32 cellular contexts compared by ENCODE assay signal in the genomic region with DNA sequence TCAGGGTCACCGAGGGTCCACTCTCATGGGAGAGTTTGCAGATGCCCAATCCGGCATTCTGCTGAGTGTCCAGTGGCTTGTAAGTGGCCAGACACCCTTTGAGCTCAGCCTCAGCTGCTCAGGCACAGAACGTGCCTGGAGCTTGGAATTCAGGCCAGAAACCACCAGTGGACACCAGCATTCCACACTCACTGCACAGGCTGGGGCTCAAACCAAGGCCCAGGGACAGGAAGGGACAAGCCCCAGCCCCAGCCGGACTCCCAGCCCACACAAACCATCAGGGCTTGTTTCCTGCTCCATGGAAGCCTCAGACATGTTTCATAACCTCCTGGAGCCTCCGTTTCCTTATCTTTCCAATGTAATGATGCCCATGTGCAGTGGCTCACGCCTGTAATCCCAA. TPM values are rescaled to one million over a fixed set of nuclear protein-coding genes. Genes with fewer than 3 reads are reported as not detected.
DNase-seq lines count a peak whose midpoint lies in the region; ATAC-seq, FAIRE-seq and TF ChIP-seq lines count a peak whose summit lies in the region.
"Had no signal": no experiment of that assay in that cellular context is flagged by ENCODE, and none has a peak within 500 bp of the region (broad histone marks: within the 10 kb centered on the region; RNA-seq: fewer than 3 reads in every experiment).

No MANE protein-coding gene starts in this region.

- H2AFZ ChIP-seq in H1 (ENCODE audit: low read length) (no peak overlapping the region), neuronal stem cell (ENCODE audit: low read length) (peak overlapping the region; percentile 75)

- H3K9ac ChIP-seq in H1 (replicated peaks in 1 of 4; ENCODE audit: extremely low read depth in 1 of 4, low read depth in 3 of 4, low read length in 3 of 4) (no peak overlapping the region), neuronal stem cell (ENCODE audit: low read depth, low read length, poor library complexity) (no peak overlapping the region)

- H2BK15ac ChIP-seq in H1 (ENCODE audit: low read length) (no peak overlapping the region), neuronal stem cell (ENCODE audit: low read length) (peak overlapping the region; percentile 21)

- H3K79me2 ChIP-seq in H1 (ENCODE audit: control insufficient read depth in 1 of 2, insufficient read depth in 2 of 2, low read length in 2 of 2): no peaks in the 10 kb centered on the region

- H3K27ac ChIP-seq in HEK293 (ENCODE audit: extremely low read depth, low read depth, low read length) (no peak overlapping the region), H1 (ENCODE audit: low read depth, low read length) (no peak overlapping the region), neuronal stem cell (replicated peaks; ENCODE audit: low read length) (no peak overlapping the region)
- H3K27ac ChIP-seq: HL-60, SJCRH30, suprapubic skin had no signal

- H3K4me1 ChIP-seq in HEK293 (ENCODE audit: control insufficient read depth, insufficient read depth, low read length) (no peaks in the 10 kb centered on the region), H1 (replicated peaks in 1 of 4; ENCODE audit: control insufficient read depth in 3 of 4, insufficient read depth in 4 of 4, low read length in 3 of 4) (no peaks in the 10 kb centered on the region; a peak in 1 of 7 replicates), neuronal stem cell (ENCODE audit: control insufficient read depth in 2 of 2, insufficient read depth in 1 of 2, low read depth in 1 of 2, low read length in 2 of 2) (peaks cover 0 to 7% of the 10 kb centered on the region in 2 donors)
- H3K4me1 ChIP-seq: SJCRH30 had no signal

- 0 out of 2 replicates have a peak overlapping the region, but pooled peaks have one; percentile 17 for H2BK12ac ChIP-seq in H1 (ENCODE audit: low read depth, low read length)
- peak overlapping the region; percentile 25 for H2BK12ac ChIP-seq in neuronal stem cell (ENCODE audit: low read length)

- no peak for TF ChIP-seq RAD21 in H1 (IDR thresholded peaks at IDR 0.05 in 1 of 2, conservative IDR thresholded peaks at IDR 0.05 in 1 of 2; ENCODE audit: low read depth in 2 of 2, low read length in 2 of 2)

- DNase-seq in H1 (ENCODE audit: low read depth in 1 of 2, low spot score in 2 of 2) (no peak), neuronal stem cell (ENCODE audit: low spot score) (no peak), activated gamma-delta T cell treated with Interleukin-2 at 50 U/mL for 16 hours (no peak)
- DNase-seq: activated naive CD4-positive, alpha-beta T cell treated with Interleukin-2 at 50 U/mL for 16 hours; activated T-cell treated with anti-CD3 and anti-CD28 coated beads, Interleukin-2, amount 50 U/mL, for 4 hours; amygdala; central memory CD4-positive, alpha-beta T cell; DMS 273 treated with DMSO at 0.1 percent for 48 hours; foreskin fibroblast; H9; hypothalamus; NCI-H1417; NCI-H510A treated with DMSO at 0.1 percent for 48 hours; SJCRH30 had no signal

- H3K36me3 ChIP-seq in HEK293 (ENCODE audit: control insufficient read depth in 2 of 2, insufficient read depth in 1 of 2, low read length in 2 of 2) (no peaks in the 10 kb centered on the region), H1 (ENCODE audit: control insufficient read depth in 2 of 4, insufficient read depth in 4 of 4, low read length in 3 of 4) (no peaks in the 10 kb centered on the region), neuronal stem cell (replicated peaks in 1 of 2; ENCODE audit: control insufficient read depth in 2 of 2, insufficient read depth in 2 of 2, low read length in 2 of 2) (no peaks in the 10 kb centered on the region)
- H3K36me3 ChIP-seq: SJCRH30, suprapubic skin had no signal

- no peak overlapping the region for H3K4ac ChIP-seq in H1 (replicated peaks; ENCODE audit: insufficient read length, low read depth, low read length)
- no peak overlapping the region for H3K4ac ChIP-seq in neuronal stem cell (ENCODE audit: low read length)

- no peaks in the 10 kb centered on the region for H3K9me3 ChIP-seq in HEK293 (ENCODE audit: control insufficient read depth, insufficient read depth, low read depth, low read length)
- H3K9me3 ChIP-seq in H1 (ENCODE audit: insufficient read depth in 2 of 2, low read depth in 1 of 2, low read length in 1 of 2): no peaks in the 10 kb centered on the region
- no peaks in the 10 kb centered on the region for H3K9me3 ChIP-seq in neuronal stem cell (replicated peaks in 1 of 2; ENCODE audit: control insufficient read depth in 2 of 2, insufficient read depth in 1 of 2, low read depth in 1 of 2, low read length in 2 of 2)
- H3K9me3 ChIP-seq: SJCRH30, suprapubic skin had no signal

- 0 out of 2 replicates have a peak overlapping the region, but pooled peaks have one; percentile 21 for H2BK20ac ChIP-seq in H1 (ENCODE audit: low read length)

- no peak overlapping the region for H4K5ac ChIP-seq in H1 (ENCODE audit: insufficient read length, low read depth, low read length)

- H3K79me1 ChIP-seq in H1 (ENCODE audit: low read depth, low read length) (no peaks in the 10 kb centered on the region), neuronal stem cell (ENCODE audit: low read depth, low read length) (no peaks in the 10 kb centered on the region)

- WGBS in H1 (ENCODE audit: extremely low coverage in 1 of 2, insufficient coverage in 1 of 2, insufficient read length in 1 of 2, insufficient replicate concordance in 2 of 2, low coverage in 1 of 2, low lambda C conversion rate in 2 of 2, missing lambda C conversion rate in 1 of 2), 2 experiments: 87% methylated on average over 6 of the region's 6 CpGs; no CpG with 5 or more reads in 1 of the 2 experiments
- no CpG with 5 or more reads among the region's 6 CpGs for WGBS in neuronal stem cell (ENCODE audit: extremely low coverage in 2 of 2, insufficient read length in 2 of 2, insufficient replicate concordance in 1 of 2), 2 donors

- TF ChIP-seq POLR2A in H1 (IDR thresholded peaks at IDR 0.05; ENCODE audit: control extremely low read depth in 1 of 2, low read depth in 2 of 2, low read length in 2 of 2): no peak

- no peak overlapping the region for H4K91ac ChIP-seq in H1 (replicated peaks; ENCODE audit: insufficient read length, low read length)
- H4K91ac ChIP-seq in neuronal stem cell (ENCODE audit: low read depth, low read length, poor library complexity): no peak overlapping the region

- peak overlapping the region; percentile 13 for H2BK120ac ChIP-seq in H1 (replicated peaks; ENCODE audit: low read depth, low read length)
- no peak overlapping the region for H2BK120ac ChIP-seq in neuronal stem cell (ENCODE audit: low read depth, low read length)

- 0 out of 2 replicates have a peak overlapping the region, but pooled peaks have one; percentile 63 for H2BK5ac ChIP-seq in H1 (ENCODE audit: low read depth, low read length)
- peak overlapping the region; percentile 66 for H2BK5ac ChIP-seq in neuronal stem cell (ENCODE audit: low read length)

- no peak overlapping the region for H3K14ac ChIP-seq in H1 (ENCODE audit: insufficient read length)
- H3K14ac ChIP-seq in neuronal stem cell (ENCODE audit: low read length): no peak overlapping the region

- H3K4me3 ChIP-seq in HEK293 (ENCODE audit: low read depth, low read length) (no peak overlapping the region), H1 (ENCODE audit: extremely low read depth in 1 of 4, insufficient read depth in 2 of 4, low read depth in 3 of 4, low read length in 4 of 4) (no peak overlapping the region), neuronal stem cell (ENCODE audit: low read length in 2 of 2) (no peak overlapping the region)
- H3K4me3 ChIP-seq: SJCRH30, suprapubic skin had no signal

- H3K27me3 ChIP-seq in H1 (replicated peaks in 1 of 4; ENCODE audit: control insufficient read depth in 3 of 4, extremely low read depth in 1 of 4, insufficient read depth in 3 of 4, low read length in 3 of 4) (0 out of 7 replicates have a peak, but pooled peaks cover 0 to under 1% (median under 1%) of the 10 kb centered on the region in 4 experiments), neuronal stem cell (ENCODE audit: control insufficient read depth in 3 of 3, insufficient read depth in 3 of 3, low read depth in 1 of 3, low read length in 3 of 3) (peaks cover 0 to 9% (median 0%) of the 10 kb centered on the region in 3 experiments)
- H3K27me3 ChIP-seq: SJCRH30 had no signal

- H3K18ac ChIP-seq in H1 (ENCODE audit: extremely low read depth, low read length) (no peak overlapping the region), neuronal stem cell (ENCODE audit: low read length) (no peak overlapping the region)

- ATAC-seq in GM21381 (IDR thresholded peaks at IDR 0.05; ENCODE audit: unreplicated experiment) (no peak), GM19023 (IDR thresholded peaks at IDR 0.05; ENCODE audit: unreplicated experiment) (no peak)
- ATAC-seq: activated T-cell treated with anti-CD3 and anti-CD28 coated beads, Interleukin-2, amount 50 U/mL, for 4 hours; Panc1 had no signal

- H3K23me2 ChIP-seq in H1 (ENCODE audit: low read depth, low read length): no peaks in the 10 kb centered on the region

- CTCF ChIA-PET in HEK293 (lab: Yijun Ruan, JAX): interaction anchor here (1.0 kb wide), 1 partner anchor 35 kb away, joined by 4 read pairs; no protein-coding TSS in a partner anchor
- CTCF ChIA-PET in H1 (lab: Charles Lee; ENCODE audit: partially characterized antibody): interaction anchor here (1.0 to 2.4 kb wide), 4 partner anchors 23 to 72 kb away, joined by 3 to 8 read pairs (median 3); no protein-coding TSS in a partner anchor

- TF ChIP-seq EP300 in H1 (IDR thresholded peaks at IDR 0.05; ENCODE audit: borderline replicate concordance in 1 of 2, low read depth in 2 of 2, low read length in 2 of 2): no peak

- TF ChIP-seq CTCF in HEK293 (tag by site-specific recombination; IDR thresholded peaks at IDR 0.05) (no peak), H1 (IDR thresholded peaks at IDR 0.05; ENCODE audit: control extremely low read depth in 1 of 3, insufficient read depth in 1 of 3, low read depth in 1 of 3, low read length in 3 of 3) (no peak)

- H3K56ac ChIP-seq in H1 (replicated peaks; ENCODE audit: insufficient read length, low read depth, low read length): no peak overlapping the region

- no peak for FAIRE-seq in H1 (lab: Jason Lieb, UNC)
- FAIRE-seq: endothelial cell of umbilical vein, GM18507, islet of Langerhans, urothelium cell line had no signal

- H3K4me2 ChIP-seq in H1 (ENCODE audit: insufficient read depth in 1 of 2, low read depth in 2 of 2, low read length in 2 of 2) (no peak overlapping the region), neuronal stem cell (ENCODE audit: insufficient read depth, low read length, poor library complexity, severe bottlenecking) (no peak overlapping the region)

- H4K20me1 ChIP-seq in H1 (replicated peaks in 1 of 2; ENCODE audit: control insufficient read depth in 1 of 2, insufficient read depth in 2 of 2, low read length in 2 of 2): no peaks in the 10 kb centered on the region

- H3K23ac ChIP-seq in H1 (ENCODE audit: insufficient read length): no peak overlapping the region
- no peak overlapping the region for H3K23ac ChIP-seq in neuronal stem cell (ENCODE audit: low read depth, low read length, poor library complexity)

- POLR2A ChIA-PET in HEK293 (lab: Yijun Ruan, JAX) (no interaction called here), H1 (lab: Charles Lee; ENCODE audit: partially characterized antibody) (interaction anchor here (1.0 to 1.8 kb wide), 2 partner anchors 11 to 19 kb away, joined by 4 to 5 read pairs; no protein-coding TSS in a partner anchor)

- no peak overlapping the region for H4K8ac ChIP-seq in H1 (ENCODE audit: extremely low read depth, insufficient read depth, low read length)
- H4K8ac ChIP-seq in neuronal stem cell (ENCODE audit: low read depth, low read length): no peak overlapping the region

- H2AK5ac ChIP-seq in H1 (ENCODE audit: low read depth, low read length) (no peak overlapping the region), neuronal stem cell (ENCODE audit: low read depth, low read length) (peak overlapping the region; percentile 81)

RNA-seq across cellular contexts. Expression of a gene that starts 5.0 kb away (rescaled TPM):
- total RNA-seq in H1 (2021; fragmentation: NEBNext Ultra II Directional; extraction: Animal tissue kit (Norgen Biotek cat#: 25700)): 34.2 and 37.8 TPM in 2 replicates
- polyA plus RNA-seq in H1 (2011; rRNA removed): 22.9 and 37.8 TPM in 2 replicates
- polyA plus RNA-seq in H1 (2011; cell fraction: cytosol; rRNA removed): 12.3 TPM
- polyA plus RNA-seq in H1 (2011; cell fraction: nucleus; rRNA removed): 50.7 TPM
- 29.5 to 47.7 TPM (median 43.8 TPM) in 4 replicates for polyA plus RNA-seq in H1 (2012, experiment 1 of 2)
- 45.1 TPM for polyA plus RNA-seq in H1 (2012, experiment 2 of 2)
- 27.6 TPM for polyA plus RNA-seq in H1 (2013, experiment 1 of 2)
- polyA plus RNA-seq in H1 (2013, experiment 2 of 2): 24.6 TPM
- polyA minus RNA-seq in H1 (2011; rRNA and poly(A)+ RNA removed): 18.0 and 22.1 TPM in 2 replicates
- 22.2 TPM for polyA minus RNA-seq in H1 (2011; cell fraction: cytosol; rRNA and poly(A)+ RNA removed)
- 31.8 TPM for polyA minus RNA-seq in H1 (2011; cell fraction: nucleus; rRNA and poly(A)+ RNA removed)
- 28.2 TPM for polyA plus RNA-seq in neuronal stem cell (2013, experiment 1 of 2)
- 28.8 TPM for polyA plus RNA-seq in neuronal stem cell (2013, experiment 2 of 2)

RNA-seq across cellular contexts. Expression of a gene that starts 9.0 kb away (rescaled TPM):
- not detected in 2 replicates for total RNA-seq in H1 (2021; fragmentation: NEBNext Ultra II Directional; extraction: Animal tissue kit (Norgen Biotek cat#: 25700))
- polyA plus RNA-seq in H1 (2011; rRNA removed): 0.12 TPM in 1 of 2 replicates, not detected in the other
- 0.12 TPM for polyA plus RNA-seq in H1 (2011; cell fraction: cytosol; rRNA removed)
- polyA plus RNA-seq in H1 (2011; cell fraction: nucleus; rRNA removed): 0.20 TPM
- polyA plus RNA-seq in H1 (2012, experiment 1 of 2): not detected in 4 replicates
- not detected for polyA plus RNA-seq in H1 (2012, experiment 2 of 2)
- 0.14 TPM for polyA plus RNA-seq in H1 (2013, experiment 1 of 2)
- 0.22 TPM for polyA plus RNA-seq in H1 (2013, experiment 2 of 2)
- not detected in 2 replicates for polyA minus RNA-seq in H1 (2011; rRNA and poly(A)+ RNA removed)
- 6.6 TPM for polyA minus RNA-seq in H1 (2011; cell fraction: cytosol; rRNA and poly(A)+ RNA removed)
- polyA minus RNA-seq in H1 (2011; cell fraction: nucleus; rRNA and poly(A)+ RNA removed): not detected
- polyA plus RNA-seq in neuronal stem cell (2013, experiment 1 of 2): 0.21 TPM
- 0.32 TPM for polyA plus RNA-seq in neuronal stem cell (2013, experiment 2 of 2)
- total RNA-seq: activated CD8-positive, alpha-beta memory T cell treated with anti-CD3 and anti-CD28 coated beads for 36 hours; dermis microvascular lymphatic vessel endothelial cell; endothelial cell of umbilical vein; G401; H9; lower leg skin; mononuclear cell; progenitor cell of endocrine pancreas; SJCRH30; suprapubic skin; T-helper 1 cell treated with Interleukin-12 subunit alpha and Interleukin-12 subunit beta and Interleukin-4 antibody, amounts not matched to agents 30 ng/mL and 1 ng/mL, for 36 hours had no signal
- polyA plus RNA-seq: AG04450, endothelial cell of umbilical vein had no signal

RNA-seq across cellular contexts. Expression of a gene that starts 22.3 kb away (rescaled TPM):
- total RNA-seq in H1 (2021; fragmentation: NEBNext Ultra II Directional; extraction: Animal tissue kit (Norgen Biotek cat#: 25700)): not detected in 2 replicates
- polyA plus RNA-seq in H1 (2011; rRNA removed): 0.78 and 0.88 TPM in 2 replicates
- not detected for polyA plus RNA-seq in H1 (2011; cell fraction: cytosol; rRNA removed)
- polyA plus RNA-seq in H1 (2011; cell fraction: nucleus; rRNA removed): not detected
- not detected in 4 replicates for polyA plus RNA-seq in H1 (2012, experiment 1 of 2)
- polyA plus RNA-seq in H1 (2012, experiment 2 of 2): not detected
- polyA plus RNA-seq in H1 (2013, experiment 1 of 2): not detected
- polyA plus RNA-seq in H1 (2013, experiment 2 of 2): not detected
- polyA minus RNA-seq in H1 (2011; rRNA and poly(A)+ RNA removed): not detected in 2 replicates
- not detected for polyA minus RNA-seq in H1 (2011; cell fraction: cytosol; rRNA and poly(A)+ RNA removed)
- polyA minus RNA-seq in H1 (2011; cell fraction: nucleus; rRNA and poly(A)+ RNA removed): not detected
- not detected for polyA plus RNA-seq in neuronal stem cell (2013, experiment 1 of 2)
- polyA plus RNA-seq in neuronal stem cell (2013, experiment 2 of 2): not detected
- total RNA-seq: activated CD8-positive, alpha-beta memory T cell treated with anti-CD3 and anti-CD28 coated beads for 36 hours; activated T-cell treated with anti-CD3 and anti-CD28 coated beads, Interleukin-2, amount 50 U/mL, for 4 hours; dermis microvascular lymphatic vessel endothelial cell; endothelial cell of umbilical vein; G401; H9; lower leg skin; mononuclear cell; progenitor cell of endocrine pancreas; SJCRH30; suprapubic skin; T-helper 1 cell treated with Interleukin-12 subunit alpha and Interleukin-12 subunit beta and Interleukin-4 antibody, amounts not matched to agents 30 ng/mL and 1 ng/mL, for 36 hours had no signal
- polyA plus RNA-seq: AG04450, endothelial cell of umbilical vein had no signal

RNA-seq across cellular contexts. Expression of a gene that starts 29.2 kb away (rescaled TPM):
- total RNA-seq in H1 (2021; fragmentation: NEBNext Ultra II Directional; extraction: Animal tissue kit (Norgen Biotek cat#: 25700)): 1.1 TPM in 1 of 2 replicates, not detected in the other
- 6.1 and 8.1 TPM in 2 replicates for polyA plus RNA-seq in H1 (2011; rRNA removed)
- 2.7 TPM for polyA plus RNA-seq in H1 (2011; cell fraction: cytosol; rRNA removed)
- 4.4 TPM for polyA plus RNA-seq in H1 (2011; cell fraction: nucleus; rRNA removed)
- 0.80 to 2.8 TPM (median 2.0 TPM) in 4 replicates for polyA plus RNA-seq in H1 (2012, experiment 1 of 2)
- polyA plus RNA-seq in H1 (2012, experiment 2 of 2): 2.8 TPM
- polyA plus RNA-seq in H1 (2013, experiment 1 of 2): 3.0 TPM
- 3.5 TPM for polyA plus RNA-seq in H1 (2013, experiment 2 of 2)
- 0.41 and 0.61 TPM in 2 replicates for polyA minus RNA-seq in H1 (2011; rRNA and poly(A)+ RNA removed)
- 2.8 TPM for polyA minus RNA-seq in H1 (2011; cell fraction: cytosol; rRNA and poly(A)+ RNA removed)
- polyA minus RNA-seq in H1 (2011; cell fraction: nucleus; rRNA and poly(A)+ RNA removed): 5.1 TPM
- polyA plus RNA-seq in neuronal stem cell (2013, experiment 1 of 2): not detected
- polyA plus RNA-seq in neuronal stem cell (2013, experiment 2 of 2): not detected
- total RNA-seq: activated CD8-positive, alpha-beta memory T cell treated with anti-CD3 and anti-CD28 coated beads for 36 hours; activated T-cell treated with anti-CD3 and anti-CD28 coated beads, Interleukin-2, amount 50 U/mL, for 4 hours; dermis microvascular lymphatic vessel endothelial cell; endothelial cell of umbilical vein; G401; H9; progenitor cell of endocrine pancreas; SJCRH30; T-helper 1 cell treated with Interleukin-12 subunit alpha and Interleukin-12 subunit beta and Interleukin-4 antibody, amounts not matched to agents 30 ng/mL and 1 ng/mL, for 36 hours had no signal
- polyA plus RNA-seq: AG04450, endothelial cell of umbilical vein had no signal

RNA-seq across cellular contexts. Expression of a gene that starts 33.0 kb away (rescaled TPM):
- 1.1 and 2.3 TPM in 2 replicates for total RNA-seq in H1 (2021; fragmentation: NEBNext Ultra II Directional; extraction: Animal tissue kit (Norgen Biotek cat#: 25700))
- 2.3 and 8.6 TPM in 2 replicates for polyA plus RNA-seq in H1 (2011; rRNA removed)
- 2.0 TPM for polyA plus RNA-seq in H1 (2011; cell fraction: cytosol; rRNA removed)
- 1.6 TPM for polyA plus RNA-seq in H1 (2011; cell fraction: nucleus; rRNA removed)
- polyA plus RNA-seq in H1 (2012, experiment 1 of 2): 1.2 to 1.6 TPM (median 1.4 TPM) in 3 of 4 replicates, not detected in the other
- polyA plus RNA-seq in H1 (2012, experiment 2 of 2): 4.5 TPM
- 2.9 TPM for polyA plus RNA-seq in H1 (2013, experiment 1 of 2)
- 3.2 TPM for polyA plus RNA-seq in H1 (2013, experiment 2 of 2)
- not detected in 2 replicates for polyA minus RNA-seq in H1 (2011; rRNA and poly(A)+ RNA removed)
- 10.6 TPM for polyA minus RNA-seq in H1 (2011; cell fraction: cytosol; rRNA and poly(A)+ RNA removed)
- not detected for polyA minus RNA-seq in H1 (2011; cell fraction: nucleus; rRNA and poly(A)+ RNA removed)
- polyA plus RNA-seq in neuronal stem cell (2013, experiment 1 of 2): not detected
- not detected for polyA plus RNA-seq in neuronal stem cell (2013, experiment 2 of 2)
- total RNA-seq: activated CD8-positive, alpha-beta memory T cell treated with anti-CD3 and anti-CD28 coated beads for 36 hours; dermis microvascular lymphatic vessel endothelial cell; endothelial cell of umbilical vein; G401; progenitor cell of endocrine pancreas; SJCRH30; T-helper 1 cell treated with Interleukin-12 subunit alpha and Interleukin-12 subunit beta and Interleukin-4 antibody, amounts not matched to agents 30 ng/mL and 1 ng/mL, for 36 hours had no signal
- polyA plus RNA-seq: AG04450, endothelial cell of umbilical vein had no signal
